Comparison of ENCODE assay signal across 13 cellular contexts in genomic region chr3:121894191-121894990, GRCh38. TPM values are rescaled to one million over a fixed set of nuclear protein-coding genes. Genes with fewer than 3 reads are reported as not detected.
A peak's percentile ranks its signal among the peaks of the same experiment; 100 is the strongest.
DNase-seq lines count a peak whose midpoint lies in the region; ATAC-seq lines count a peak whose summit lies in the region.
"Had no signal": no experiment of that assay in that cellular context is flagged by ENCODE, and none has a peak within 500 bp of the region (broad histone marks: within the 10 kb centered on the region; RNA-seq: fewer than 3 reads in every experiment).

TSS of gene SLC15A2 (plus strand) at chr3:121894401. CDS start at chr3:121894477, 76 bp downstream.

- no peak within 1 kb of the TSS for H3K23ac ChIP-seq in neuronal stem cell (ENCODE audit: low read depth, low read length, poor library complexity)

- H3K27me3 ChIP-seq in adipocyte (replicated peaks; ENCODE audit: control insufficient read depth, insufficient read depth, low read length): no peaks in the 10 kb centered on the region
- no peaks in the 10 kb centered on the region for H3K27me3 ChIP-seq in neuronal stem cell (ENCODE audit: control insufficient read depth in 3 of 3, insufficient read depth in 3 of 3, low read depth in 1 of 3, low read length in 3 of 3)
- no peaks in the 10 kb centered on the region for H3K27me3 ChIP-seq in CD8-positive, alpha-beta memory T cell (ENCODE audit: insufficient read depth, low read length, poor library complexity, severe bottlenecking)
- H3K27me3 ChIP-seq: gastrocnemius medialis had no signal

- no peak within 1 kb of the TSS for H3K4me3 Mint-ChIP-seq in CD8-positive, alpha-beta memory T cell
- H3K4me3 Mint-ChIP-seq: activated naive CD8-positive, alpha-beta T cell treated with anti-CD3 and anti-CD28 coated beads, Interleukin-2, amount 50 U/mL, for 24 hours; stimulated activated effector memory CD8-positive, alpha-beta T cell treated with anti-CD3 and anti-CD28 coated beads, Interleukin-12 subunit alpha, Interleukin-12 subunit beta, amount 100 ng/mL, for 72 hours had no signal

- H3K4me1 Mint-ChIP-seq in CD8-positive, alpha-beta memory T cell: no peaks in the 10 kb centered on the region
- H3K4me1 Mint-ChIP-seq: activated naive CD8-positive, alpha-beta T cell treated with anti-CD3 and anti-CD28 coated beads, Interleukin-2, amount 50 U/mL, for 24 hours; stimulated activated effector memory CD8-positive, alpha-beta T cell treated with anti-CD3 and anti-CD28 coated beads, Interleukin-12 subunit alpha, Interleukin-12 subunit beta, amount 100 ng/mL, for 72 hours had no signal

- no peak within 1 kb of the TSS for H2BK120ac ChIP-seq in neuronal stem cell (ENCODE audit: low read depth, low read length)

- H2BK12ac ChIP-seq in neuronal stem cell (ENCODE audit: low read length): no peak within 1 kb of the TSS

- CTCF ChIA-PET in CD8-positive, alpha-beta memory T cell (lab: Charles Lee): no interaction called here

- POLR2A ChIA-PET in CD8-positive, alpha-beta memory T cell (lab: Charles Lee): no interaction called here

- H3K27ac ChIP-seq in neuronal stem cell (replicated peaks; ENCODE audit: low read length): no peak within 1 kb of the TSS
- no peak within 1 kb of the TSS for H3K27ac ChIP-seq in CD8-positive, alpha-beta memory T cell (ENCODE audit: low read depth, low read length)
- H3K27ac ChIP-seq: gastrocnemius medialis, GM23248 had no signal

- H4K91ac ChIP-seq in neuronal stem cell (ENCODE audit: low read depth, low read length, poor library complexity): no peak within 1 kb of the TSS

- H3K79me1 ChIP-seq in neuronal stem cell (ENCODE audit: low read depth, low read length): no peaks in the 10 kb centered on the region

- H3K18ac ChIP-seq in neuronal stem cell (ENCODE audit: low read length): no peak within 1 kb of the TSS

- H2AK5ac ChIP-seq in neuronal stem cell (ENCODE audit: low read depth, low read length): no peak within 1 kb of the TSS

- no peak within 1 kb of the TSS for H3K4me2 ChIP-seq in neuronal stem cell (ENCODE audit: insufficient read depth, low read length, poor library complexity, severe bottlenecking)

- no peaks in the 10 kb centered on the region for H3K9me3 ChIP-seq in adipocyte (ENCODE audit: control insufficient read depth, low read length)
- no peaks in the 10 kb centered on the region for H3K9me3 ChIP-seq in neuronal stem cell (replicated peaks in 1 of 2; ENCODE audit: control insufficient read depth in 2 of 2, insufficient read depth in 1 of 2, low read depth in 1 of 2, low read length in 2 of 2)
- no peaks in the 10 kb centered on the region for H3K9me3 ChIP-seq in CD8-positive, alpha-beta memory T cell (ENCODE audit: low read length)
- H3K9me3 ChIP-seq: gastrocnemius medialis had no signal

- H4K8ac ChIP-seq in neuronal stem cell (ENCODE audit: low read depth, low read length): no peak within 1 kb of the TSS

- peak within 1 kb of the TSS; percentile 69 for H2AFZ ChIP-seq in neuronal stem cell (ENCODE audit: low read length)
- H2AFZ ChIP-seq: GM23248 had no signal

- no CpG with 5 or more reads among the region's 3 CpGs for WGBS in neuronal stem cell (ENCODE audit: extremely low coverage in 2 of 2, insufficient read length in 2 of 2, insufficient replicate concordance in 1 of 2), 2 donors

- H3K9ac ChIP-seq in adipocyte (ENCODE audit: low read length) (no peak within 1 kb of the TSS), neuronal stem cell (ENCODE audit: low read depth, low read length, poor library complexity) (no peak within 1 kb of the TSS)
- H3K9ac ChIP-seq: GM23248 had no signal

- ATAC-seq in left ventricle myocardium superior: peak; percentile 94
- ATAC-seq: activated naive CD8-positive, alpha-beta T cell treated with anti-CD3 and anti-CD28 coated beads, Interleukin-2, amount 50 U/mL, for 24 hours; stimulated activated effector memory CD8-positive, alpha-beta T cell treated with anti-CD3 and anti-CD28 coated beads, Interleukin-12 subunit alpha, Interleukin-12 subunit beta, amount 100 ng/mL, for 72 hours had no signal

- no peaks in the 10 kb centered on the region for H3K36me3 ChIP-seq in adipocyte (ENCODE audit: control insufficient read depth, insufficient read depth, low read length, severe bottlenecking)
- no peaks in the 10 kb centered on the region for H3K36me3 ChIP-seq in neuronal stem cell (replicated peaks in 1 of 2; ENCODE audit: control insufficient read depth in 2 of 2, insufficient read depth in 2 of 2, low read length in 2 of 2)
- no peaks in the 10 kb centered on the region for H3K36me3 ChIP-seq in CD8-positive, alpha-beta memory T cell (ENCODE audit: insufficient read depth, low read length)
- H3K36me3 ChIP-seq: gastrocnemius medialis had no signal

- peaks cover 0 to 2% of the 10 kb centered on the region in 2 donors for H3K27me3 Mint-ChIP-seq in CD8-positive, alpha-beta memory T cell
- H3K27me3 Mint-ChIP-seq: activated naive CD8-positive, alpha-beta T cell treated with anti-CD3 and anti-CD28 coated beads, Interleukin-2, amount 50 U/mL, for 24 hours had no signal

- H3K4me3 ChIP-seq in adipocyte (ENCODE audit: low read length): no peak within 1 kb of the TSS
- no peak within 1 kb of the TSS for H3K4me3 ChIP-seq in neuronal stem cell (ENCODE audit: low read length in 2 of 2)
- no peak within 1 kb of the TSS for H3K4me3 ChIP-seq in CD8-positive, alpha-beta memory T cell (ENCODE audit: low read length)
- H3K4me3 ChIP-seq: gastrocnemius medialis, GM23248 had no signal

- no peak within 1 kb of the TSS for H2BK5ac ChIP-seq in neuronal stem cell (ENCODE audit: low read length)

- H3K14ac ChIP-seq in neuronal stem cell (ENCODE audit: low read length): no peak within 1 kb of the TSS

- H2BK15ac ChIP-seq in neuronal stem cell (ENCODE audit: low read length): no peak within 1 kb of the TSS

- no peak within 1 kb of the TSS for H3K4ac ChIP-seq in neuronal stem cell (ENCODE audit: low read length)

- H3K4me1 ChIP-seq in adipocyte (ENCODE audit: control insufficient read depth, insufficient read depth, low read length): peaks cover 11% of the 10 kb centered on the region
- peaks cover 4 to 6% of the 10 kb centered on the region in 2 donors for H3K4me1 ChIP-seq in neuronal stem cell (ENCODE audit: control insufficient read depth in 2 of 2, insufficient read depth in 1 of 2, low read depth in 1 of 2, low read length in 2 of 2)
- no peaks in the 10 kb centered on the region for H3K4me1 ChIP-seq in CD8-positive, alpha-beta memory T cell (ENCODE audit: insufficient read depth, low read length)

- no peak within 1 kb of the TSS for H3K27ac Mint-ChIP-seq in CD8-positive, alpha-beta memory T cell
- H3K27ac Mint-ChIP-seq: activated naive CD8-positive, alpha-beta T cell treated with anti-CD3 and anti-CD28 coated beads, Interleukin-2, amount 50 U/mL, for 24 hours; stimulated activated effector memory CD8-positive, alpha-beta T cell treated with anti-CD3 and anti-CD28 coated beads, Interleukin-12 subunit alpha, Interleukin-12 subunit beta, amount 100 ng/mL, for 72 hours had no signal

- intact Hi-C loops in left ventricle myocardium superior (cut with micrococcal nuclease): no loop called here

- DNase-seq in C1 segment of cervical spinal cord (lab: John Stamatoyannopoulos, UW): peak in 8 of 14 donors; percentile 5 to 38 (median 18)
- DNase-seq in adipocyte (ENCODE audit: low read depth): peak; percentile 26
- DNase-seq in left ventricle myocardium superior: peak; percentile 30
- no peak for DNase-seq in neuronal stem cell (ENCODE audit: low spot score)
- DNase-seq in activated effector memory CD4-positive, alpha-beta T cell treated with anti-CD3 and anti-CD28 coated beads, Interleukin-2, amount 50 U/mL, for 16 hours: no peak
- DNase-seq in CD8-positive, alpha-beta memory T cell: no peak
- no peak for DNase-seq in dedifferentiated amniotic fluid mesenchymal stem cell (ENCODE audit: extremely low spot score)
- DNase-seq in AG20443 (ENCODE audit: low spot score): no peak
- DNase-seq: activated naive CD8-positive, alpha-beta T cell treated with anti-CD3 and anti-CD28 coated beads, Interleukin-2, amount 50 U/mL, for 24 hours; gastrocnemius medialis; GM23248; NCI-H1105 had no signal

- no peaks in the 10 kb centered on the region for H3K9me3 Mint-ChIP-seq in CD8-positive, alpha-beta memory T cell
- H3K9me3 Mint-ChIP-seq: activated naive CD8-positive, alpha-beta T cell treated with anti-CD3 and anti-CD28 coated beads, Interleukin-2, amount 50 U/mL, for 24 hours; stimulated activated effector memory CD8-positive, alpha-beta T cell treated with anti-CD3 and anti-CD28 coated beads, Interleukin-12 subunit alpha, Interleukin-12 subunit beta, amount 100 ng/mL, for 72 hours had no signal

- H3K36me3 Mint-ChIP-seq in CD8-positive, alpha-beta memory T cell: peaks cover 1 to 4% (median 3%) of the 10 kb centered on the region in 3 donors
- H3K36me3 Mint-ChIP-seq: stimulated activated effector memory CD8-positive, alpha-beta T cell treated with anti-CD3 and anti-CD28 coated beads, Interleukin-12 subunit alpha, Interleukin-12 subunit beta, amount 100 ng/mL, for 72 hours had no signal

RNA-seq across cellular contexts. Expression of gene SLC15A2, which starts in this region (rescaled TPM):
- 6.8 TPM for total RNA-seq in left ventricle myocardium superior
- polyA plus RNA-seq in neuronal stem cell (2013, experiment 1 of 2): 0.35 TPM
- polyA plus RNA-seq in neuronal stem cell (2013, experiment 2 of 2): 0.26 TPM
- under 1 TPM; 0.88 to 0.91 TPM for total RNA-seq in CD8-positive, alpha-beta memory T cell
- polyA plus RNA-seq in CD8-positive, alpha-beta memory T cell: 0.15 TPM
- total RNA-seq: GM23248 had no signal
- polyA plus RNA-seq: GM23248 had no signal

Comparison
In these comparisons a context has a peak if more than half of its experiments do, and no peak if none do; other contexts are left out.
1. DNase-seq: peak in C1 segment of cervical spinal cord (8 of 14), adipocyte (single experiment) and left ventricle myocardium superior (single experiment); none in neuronal stem cell (single experiment), activated effector memory CD4-positive, alpha-beta T cell treated with anti-CD3 and anti-CD28 coated beads, Interleukin-2, amount 50 U/mL, for 16 hours (single experiment), CD8-positive, alpha-beta memory T cell (0 of 5), dedifferentiated amniotic fluid mesenchymal stem cell (single experiment) and AG20443 (single experiment).